1 cellular context compared by ENCODE assay signal in the genomic region with DNA sequence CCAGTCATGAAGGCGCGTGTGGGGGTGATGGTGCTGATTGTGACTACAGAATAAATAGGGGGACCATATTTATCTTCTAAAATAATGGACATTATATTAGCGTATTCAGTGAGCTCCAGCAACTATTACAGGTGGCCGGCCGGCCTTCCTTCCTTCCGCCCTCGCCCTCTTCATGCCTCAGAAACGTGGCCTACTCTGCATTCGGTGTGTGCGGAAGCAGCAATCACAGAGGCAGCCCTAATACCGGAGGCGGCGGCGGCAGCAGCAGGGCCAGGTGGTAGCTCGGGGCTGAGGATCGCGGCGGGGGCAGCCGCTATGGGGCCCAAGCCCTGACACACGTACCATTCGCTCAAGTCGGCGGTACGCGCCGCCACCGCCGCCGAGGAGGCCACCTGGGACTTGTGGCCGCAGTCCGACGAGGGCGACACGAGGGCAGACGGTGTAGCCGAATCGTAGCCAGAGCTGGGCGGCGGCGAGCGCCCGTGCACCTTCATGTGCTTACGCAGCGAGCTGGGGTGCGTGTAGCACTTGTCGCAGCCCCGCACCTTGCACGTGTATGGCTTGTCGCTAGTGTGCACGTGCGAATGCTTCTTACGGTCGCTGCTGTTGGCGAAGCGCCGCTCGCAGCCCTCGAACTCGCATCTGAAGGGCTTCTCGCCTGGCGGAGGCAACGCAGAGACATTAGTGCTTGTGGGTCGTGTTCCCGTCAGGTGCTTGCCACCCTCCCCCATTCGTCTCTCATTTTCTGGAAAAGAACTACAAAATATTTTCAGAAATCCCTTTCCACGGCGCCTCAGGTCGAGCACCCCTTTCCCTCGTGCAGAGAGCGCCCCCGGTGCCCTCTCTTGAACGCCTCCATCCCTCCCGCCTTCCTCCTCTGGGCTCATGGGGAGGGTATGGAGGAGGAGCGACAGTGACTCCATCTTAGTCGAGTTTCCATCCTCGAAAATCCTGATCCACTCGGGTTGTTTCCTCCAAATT.
TF ChIP-seq lines count a peak whose summit lies in the region.

No MANE protein-coding gene starts in this region.

TF ChIP-seq in WTC11, 78 proteins besides CTCF, POLR2A, EP300 and RAD21 (continued from another document and continues in another):
- TF ChIP-seq, protein P1, sequence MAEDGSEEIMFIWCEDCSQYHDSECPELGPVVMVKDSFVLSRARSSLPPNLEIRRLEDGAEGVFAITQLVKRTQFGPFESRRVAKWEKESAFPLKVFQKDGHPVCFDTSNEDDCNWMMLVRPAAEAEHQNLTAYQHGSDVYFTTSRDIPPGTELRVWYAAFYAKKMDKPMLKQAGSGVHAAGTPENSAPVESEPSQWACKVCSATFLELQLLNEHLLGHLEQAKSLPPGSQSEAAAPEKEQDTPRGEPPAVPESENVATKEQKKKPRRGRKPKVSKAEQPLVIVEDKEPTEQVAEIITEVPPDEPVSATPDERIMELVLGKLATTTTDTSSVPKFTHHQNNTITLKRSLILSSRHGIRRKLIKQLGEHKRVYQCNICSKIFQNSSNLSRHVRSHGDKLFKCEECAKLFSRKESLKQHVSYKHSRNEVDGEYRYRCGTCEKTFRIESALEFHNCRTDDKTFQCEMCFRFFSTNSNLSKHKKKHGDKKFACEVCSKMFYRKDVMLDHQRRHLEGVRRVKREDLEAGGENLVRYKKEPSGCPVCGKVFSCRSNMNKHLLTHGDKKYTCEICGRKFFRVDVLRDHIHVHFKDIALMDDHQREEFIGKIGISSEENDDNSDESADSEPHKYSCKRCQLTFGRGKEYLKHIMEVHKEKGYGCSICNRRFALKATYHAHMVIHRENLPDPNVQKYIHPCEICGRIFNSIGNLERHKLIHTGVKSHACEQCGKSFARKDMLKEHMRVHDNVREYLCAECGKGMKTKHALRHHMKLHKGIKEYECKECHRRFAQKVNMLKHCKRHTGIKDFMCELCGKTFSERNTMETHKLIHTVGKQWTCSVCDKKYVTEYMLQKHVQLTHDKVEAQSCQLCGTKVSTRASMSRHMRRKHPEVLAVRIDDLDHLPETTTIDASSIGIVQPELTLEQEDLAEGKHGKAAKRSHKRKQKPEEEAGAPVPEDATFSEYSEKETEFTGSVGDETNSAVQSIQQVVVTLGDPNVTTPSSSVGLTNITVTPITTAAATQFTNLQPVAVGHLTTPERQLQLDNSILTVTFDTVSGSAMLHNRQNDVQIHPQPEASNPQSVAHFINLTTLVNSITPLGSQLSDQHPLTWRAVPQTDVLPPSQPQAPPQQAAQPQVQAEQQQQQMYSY (CRISPR knock-in tag; IDR thresholded peaks at IDR 0.05): peak; percentile 43; the same call in 1 of the 2 replicates
- TF ChIP-seq TP53 (CRISPR knock-in tag; IDR thresholded peaks at IDR 0.05): peak; percentile 91; the same call in 1 of the 2 replicates
- no peak for TF ChIP-seq HMGA2 (CRISPR knock-in tag; IDR thresholded peaks at IDR 0.05)
- TF ChIP-seq SMAD4 (CRISPR knock-in tag; IDR thresholded peaks at IDR 0.05): peak; percentile 53; the same call in 1 of the 2 replicates
- TF ChIP-seq, protein P2, sequence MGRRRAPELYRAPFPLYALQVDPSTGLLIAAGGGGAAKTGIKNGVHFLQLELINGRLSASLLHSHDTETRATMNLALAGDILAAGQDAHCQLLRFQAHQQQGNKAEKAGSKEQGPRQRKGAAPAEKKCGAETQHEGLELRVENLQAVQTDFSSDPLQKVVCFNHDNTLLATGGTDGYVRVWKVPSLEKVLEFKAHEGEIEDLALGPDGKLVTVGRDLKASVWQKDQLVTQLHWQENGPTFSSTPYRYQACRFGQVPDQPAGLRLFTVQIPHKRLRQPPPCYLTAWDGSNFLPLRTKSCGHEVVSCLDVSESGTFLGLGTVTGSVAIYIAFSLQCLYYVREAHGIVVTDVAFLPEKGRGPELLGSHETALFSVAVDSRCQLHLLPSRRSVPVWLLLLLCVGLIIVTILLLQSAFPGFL (CRISPR knock-in tag; IDR thresholded peaks at IDR 0.05; ENCODE audit: borderline replicate concordance): peak; percentile 92; the same call in 1 of the 2 replicates
- no peak for TF ChIP-seq TEAD4 (CRISPR knock-in tag; IDR thresholded peaks at IDR 0.05)
- peak; percentile 69; the same call in 1 of the 2 replicates for TF ChIP-seq NR2C2 (CRISPR knock-in tag; IDR thresholded peaks at IDR 0.05)
- TF ChIP-seq, protein P3, sequence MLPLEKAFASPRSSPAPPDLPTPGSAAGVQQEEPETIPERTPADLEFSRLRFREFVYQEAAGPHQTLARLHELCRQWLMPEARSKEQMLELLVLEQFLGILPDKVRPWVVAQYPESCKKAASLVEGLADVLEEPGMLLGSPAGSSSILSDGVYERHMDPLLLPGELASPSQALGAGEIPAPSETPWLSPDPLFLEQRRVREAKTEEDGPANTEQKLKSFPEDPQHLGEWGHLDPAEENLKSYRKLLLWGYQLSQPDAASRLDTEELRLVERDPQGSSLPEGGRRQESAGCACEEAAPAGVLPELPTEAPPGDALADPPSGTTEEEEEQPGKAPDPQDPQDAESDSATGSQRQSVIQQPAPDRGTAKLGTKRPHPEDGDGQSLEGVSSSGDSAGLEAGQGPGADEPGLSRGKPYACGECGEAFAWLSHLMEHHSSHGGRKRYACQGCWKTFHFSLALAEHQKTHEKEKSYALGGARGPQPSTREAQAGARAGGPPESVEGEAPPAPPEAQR (CRISPR knock-in tag; IDR thresholded peaks at IDR 0.05): no peak
- TF ChIP-seq, protein P4, sequence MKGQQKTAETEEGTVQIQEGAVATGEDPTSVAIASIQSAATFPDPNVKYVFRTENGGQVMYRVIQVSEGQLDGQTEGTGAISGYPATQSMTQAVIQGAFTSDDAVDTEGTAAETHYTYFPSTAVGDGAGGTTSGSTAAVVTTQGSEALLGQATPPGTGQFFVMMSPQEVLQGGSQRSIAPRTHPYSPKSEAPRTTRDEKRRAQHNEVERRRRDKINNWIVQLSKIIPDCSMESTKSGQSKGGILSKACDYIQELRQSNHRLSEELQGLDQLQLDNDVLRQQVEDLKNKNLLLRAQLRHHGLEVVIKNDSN (CRISPR knock-in tag; IDR thresholded peaks at IDR 0.05): no peak; the same call in 1 of the 2 replicates
- TF ChIP-seq, protein P5, sequence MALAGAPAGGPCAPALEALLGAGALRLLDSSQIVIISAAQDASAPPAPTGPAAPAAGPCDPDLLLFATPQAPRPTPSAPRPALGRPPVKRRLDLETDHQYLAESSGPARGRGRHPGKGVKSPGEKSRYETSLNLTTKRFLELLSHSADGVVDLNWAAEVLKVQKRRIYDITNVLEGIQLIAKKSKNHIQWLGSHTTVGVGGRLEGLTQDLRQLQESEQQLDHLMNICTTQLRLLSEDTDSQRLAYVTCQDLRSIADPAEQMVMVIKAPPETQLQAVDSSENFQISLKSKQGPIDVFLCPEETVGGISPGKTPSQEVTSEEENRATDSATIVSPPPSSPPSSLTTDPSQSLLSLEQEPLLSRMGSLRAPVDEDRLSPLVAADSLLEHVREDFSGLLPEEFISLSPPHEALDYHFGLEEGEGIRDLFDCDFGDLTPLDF (CRISPR knock-in tag; IDR thresholded peaks at IDR 0.05): no peak
- peak; percentile 80 for TF ChIP-seq NFE2L1 (CRISPR knock-in tag; IDR thresholded peaks at IDR 0.05)
- TF ChIP-seq MXD4 (CRISPR knock-in tag; IDR thresholded peaks at IDR 0.05; ENCODE audit: borderline replicate concordance): no peak
- TF ChIP-seq NR1H2 (CRISPR knock-in tag; IDR thresholded peaks at IDR 0.05): no peak
- peak; percentile 99 for TF ChIP-seq FOXP1 (CRISPR knock-in tag; IDR thresholded peaks at IDR 0.05; ENCODE audit: borderline replicate concordance)
- 0 out of 2 replicates have a peak, but pooled peaks have one; percentile 39 for TF ChIP-seq ZNF121 (CRISPR knock-in tag; IDR thresholded peaks at IDR 0.05)
- TF ChIP-seq, protein P6, sequence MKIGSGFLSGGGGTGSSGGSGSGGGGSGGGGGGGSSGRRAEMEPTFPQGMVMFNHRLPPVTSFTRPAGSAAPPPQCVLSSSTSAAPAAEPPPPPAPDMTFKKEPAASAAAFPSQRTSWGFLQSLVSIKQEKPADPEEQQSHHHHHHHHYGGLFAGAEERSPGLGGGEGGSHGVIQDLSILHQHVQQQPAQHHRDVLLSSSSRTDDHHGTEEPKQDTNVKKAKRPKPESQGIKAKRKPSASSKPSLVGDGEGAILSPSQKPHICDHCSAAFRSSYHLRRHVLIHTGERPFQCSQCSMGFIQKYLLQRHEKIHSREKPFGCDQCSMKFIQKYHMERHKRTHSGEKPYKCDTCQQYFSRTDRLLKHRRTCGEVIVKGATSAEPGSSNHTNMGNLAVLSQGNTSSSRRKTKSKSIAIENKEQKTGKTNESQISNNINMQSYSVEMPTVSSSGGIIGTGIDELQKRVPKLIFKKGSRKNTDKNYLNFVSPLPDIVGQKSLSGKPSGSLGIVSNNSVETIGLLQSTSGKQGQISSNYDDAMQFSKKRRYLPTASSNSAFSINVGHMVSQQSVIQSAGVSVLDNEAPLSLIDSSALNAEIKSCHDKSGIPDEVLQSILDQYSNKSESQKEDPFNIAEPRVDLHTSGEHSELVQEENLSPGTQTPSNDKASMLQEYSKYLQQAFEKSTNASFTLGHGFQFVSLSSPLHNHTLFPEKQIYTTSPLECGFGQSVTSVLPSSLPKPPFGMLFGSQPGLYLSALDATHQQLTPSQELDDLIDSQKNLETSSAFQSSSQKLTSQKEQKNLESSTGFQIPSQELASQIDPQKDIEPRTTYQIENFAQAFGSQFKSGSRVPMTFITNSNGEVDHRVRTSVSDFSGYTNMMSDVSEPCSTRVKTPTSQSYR (CRISPR knock-in tag; IDR thresholded peaks at IDR 0.05): peak; percentile 25; the same call in 1 of the 2 replicates
- 0 out of 2 replicates have a peak, but pooled peaks have one; percentile 60 for TF ChIP-seq ELF4 (CRISPR knock-in tag; IDR thresholded peaks at IDR 0.05; ENCODE audit: low read depth)
- peak; percentile 39; the same call in 1 of the 2 replicates for TF ChIP-seq ZNF317 (CRISPR knock-in tag; IDR thresholded peaks at IDR 0.05; ENCODE audit: borderline replicate concordance, low read depth)
- TF ChIP-seq, protein P7, sequence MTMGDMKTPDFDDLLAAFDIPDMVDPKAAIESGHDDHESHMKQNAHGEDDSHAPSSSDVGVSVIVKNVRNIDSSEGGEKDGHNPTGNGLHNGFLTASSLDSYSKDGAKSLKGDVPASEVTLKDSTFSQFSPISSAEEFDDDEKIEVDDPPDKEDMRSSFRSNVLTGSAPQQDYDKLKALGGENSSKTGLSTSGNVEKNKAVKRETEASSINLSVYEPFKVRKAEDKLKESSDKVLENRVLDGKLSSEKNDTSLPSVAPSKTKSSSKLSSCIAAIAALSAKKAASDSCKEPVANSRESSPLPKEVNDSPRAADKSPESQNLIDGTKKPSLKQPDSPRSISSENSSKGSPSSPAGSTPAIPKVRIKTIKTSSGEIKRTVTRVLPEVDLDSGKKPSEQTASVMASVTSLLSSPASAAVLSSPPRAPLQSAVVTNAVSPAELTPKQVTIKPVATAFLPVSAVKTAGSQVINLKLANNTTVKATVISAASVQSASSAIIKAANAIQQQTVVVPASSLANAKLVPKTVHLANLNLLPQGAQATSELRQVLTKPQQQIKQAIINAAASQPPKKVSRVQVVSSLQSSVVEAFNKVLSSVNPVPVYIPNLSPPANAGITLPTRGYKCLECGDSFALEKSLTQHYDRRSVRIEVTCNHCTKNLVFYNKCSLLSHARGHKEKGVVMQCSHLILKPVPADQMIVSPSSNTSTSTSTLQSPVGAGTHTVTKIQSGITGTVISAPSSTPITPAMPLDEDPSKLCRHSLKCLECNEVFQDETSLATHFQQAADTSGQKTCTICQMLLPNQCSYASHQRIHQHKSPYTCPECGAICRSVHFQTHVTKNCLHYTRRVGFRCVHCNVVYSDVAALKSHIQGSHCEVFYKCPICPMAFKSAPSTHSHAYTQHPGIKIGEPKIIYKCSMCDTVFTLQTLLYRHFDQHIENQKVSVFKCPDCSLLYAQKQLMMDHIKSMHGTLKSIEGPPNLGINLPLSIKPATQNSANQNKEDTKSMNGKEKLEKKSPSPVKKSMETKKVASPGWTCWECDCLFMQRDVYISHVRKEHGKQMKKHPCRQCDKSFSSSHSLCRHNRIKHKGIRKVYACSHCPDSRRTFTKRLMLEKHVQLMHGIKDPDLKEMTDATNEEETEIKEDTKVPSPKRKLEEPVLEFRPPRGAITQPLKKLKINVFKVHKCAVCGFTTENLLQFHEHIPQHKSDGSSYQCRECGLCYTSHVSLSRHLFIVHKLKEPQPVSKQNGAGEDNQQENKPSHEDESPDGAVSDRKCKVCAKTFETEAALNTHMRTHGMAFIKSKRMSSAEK (CRISPR knock-in tag; IDR thresholded peaks at IDR 0.05; ENCODE audit: borderline replicate concordance): no peak
- no peak for TF ChIP-seq CBFB (CRISPR knock-in tag; IDR thresholded peaks at IDR 0.05; ENCODE audit: low read depth)
- TF ChIP-seq SMAD3 (CRISPR knock-in tag; IDR thresholded peaks at IDR 0.05; ENCODE audit: borderline replicate concordance): peak; percentile 94; the same call in 1 of the 2 replicates
- TF ChIP-seq, protein P8, sequence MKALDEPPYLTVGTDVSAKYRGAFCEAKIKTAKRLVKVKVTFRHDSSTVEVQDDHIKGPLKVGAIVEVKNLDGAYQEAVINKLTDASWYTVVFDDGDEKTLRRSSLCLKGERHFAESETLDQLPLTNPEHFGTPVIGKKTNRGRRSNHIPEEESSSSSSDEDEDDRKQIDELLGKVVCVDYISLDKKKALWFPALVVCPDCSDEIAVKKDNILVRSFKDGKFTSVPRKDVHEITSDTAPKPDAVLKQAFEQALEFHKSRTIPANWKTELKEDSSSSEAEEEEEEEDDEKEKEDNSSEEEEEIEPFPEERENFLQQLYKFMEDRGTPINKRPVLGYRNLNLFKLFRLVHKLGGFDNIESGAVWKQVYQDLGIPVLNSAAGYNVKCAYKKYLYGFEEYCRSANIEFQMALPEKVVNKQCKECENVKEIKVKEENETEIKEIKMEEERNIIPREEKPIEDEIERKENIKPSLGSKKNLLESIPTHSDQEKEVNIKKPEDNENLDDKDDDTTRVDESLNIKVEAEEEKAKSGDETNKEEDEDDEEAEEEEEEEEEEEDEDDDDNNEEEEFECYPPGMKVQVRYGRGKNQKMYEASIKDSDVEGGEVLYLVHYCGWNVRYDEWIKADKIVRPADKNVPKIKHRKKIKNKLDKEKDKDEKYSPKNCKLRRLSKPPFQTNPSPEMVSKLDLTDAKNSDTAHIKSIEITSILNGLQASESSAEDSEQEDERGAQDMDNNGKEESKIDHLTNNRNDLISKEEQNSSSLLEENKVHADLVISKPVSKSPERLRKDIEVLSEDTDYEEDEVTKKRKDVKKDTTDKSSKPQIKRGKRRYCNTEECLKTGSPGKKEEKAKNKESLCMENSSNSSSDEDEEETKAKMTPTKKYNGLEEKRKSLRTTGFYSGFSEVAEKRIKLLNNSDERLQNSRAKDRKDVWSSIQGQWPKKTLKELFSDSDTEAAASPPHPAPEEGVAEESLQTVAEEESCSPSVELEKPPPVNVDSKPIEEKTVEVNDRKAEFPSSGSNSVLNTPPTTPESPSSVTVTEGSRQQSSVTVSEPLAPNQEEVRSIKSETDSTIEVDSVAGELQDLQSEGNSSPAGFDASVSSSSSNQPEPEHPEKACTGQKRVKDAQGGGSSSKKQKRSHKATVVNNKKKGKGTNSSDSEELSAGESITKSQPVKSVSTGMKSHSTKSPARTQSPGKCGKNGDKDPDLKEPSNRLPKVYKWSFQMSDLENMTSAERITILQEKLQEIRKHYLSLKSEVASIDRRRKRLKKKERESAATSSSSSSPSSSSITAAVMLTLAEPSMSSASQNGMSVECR (CRISPR knock-in tag; IDR thresholded peaks at IDR 0.05; ENCODE audit: borderline replicate concordance): 0 out of 2 replicates have a peak, but pooled peaks have one; percentile 62
- 0 out of 2 replicates have a peak, but pooled peaks have one; percentile 31 for TF ChIP-seq ZNF138 (CRISPR knock-in tag; conservative IDR thresholded peaks at IDR 0.05)
- peak; percentile 75; the same call in 1 of the 2 replicates for TF ChIP-seq RELA (CRISPR knock-in tag; IDR thresholded peaks at IDR 0.05; ENCODE audit: borderline replicate concordance)
- peak; percentile 65 for TF ChIP-seq ZNF263 (CRISPR knock-in tag; IDR thresholded peaks at IDR 0.05; ENCODE audit: low read depth)
- TF ChIP-seq ZNF396 (CRISPR knock-in tag; IDR thresholded peaks at IDR 0.05; ENCODE audit: borderline replicate concordance): no peak
- TF ChIP-seq, protein P9, sequence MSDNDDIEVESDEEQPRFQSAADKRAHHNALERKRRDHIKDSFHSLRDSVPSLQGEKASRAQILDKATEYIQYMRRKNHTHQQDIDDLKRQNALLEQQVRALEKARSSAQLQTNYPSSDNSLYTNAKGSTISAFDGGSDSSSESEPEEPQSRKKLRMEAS (CRISPR knock-in tag; IDR thresholded peaks at IDR 0.05): peak; percentile 95
- no peak for TF ChIP-seq FOXJ3 (CRISPR knock-in tag; IDR thresholded peaks at IDR 0.05; ENCODE audit: borderline replicate concordance)
